ENCODE assay signal across 8 cellular contexts in the genomic region with DNA sequence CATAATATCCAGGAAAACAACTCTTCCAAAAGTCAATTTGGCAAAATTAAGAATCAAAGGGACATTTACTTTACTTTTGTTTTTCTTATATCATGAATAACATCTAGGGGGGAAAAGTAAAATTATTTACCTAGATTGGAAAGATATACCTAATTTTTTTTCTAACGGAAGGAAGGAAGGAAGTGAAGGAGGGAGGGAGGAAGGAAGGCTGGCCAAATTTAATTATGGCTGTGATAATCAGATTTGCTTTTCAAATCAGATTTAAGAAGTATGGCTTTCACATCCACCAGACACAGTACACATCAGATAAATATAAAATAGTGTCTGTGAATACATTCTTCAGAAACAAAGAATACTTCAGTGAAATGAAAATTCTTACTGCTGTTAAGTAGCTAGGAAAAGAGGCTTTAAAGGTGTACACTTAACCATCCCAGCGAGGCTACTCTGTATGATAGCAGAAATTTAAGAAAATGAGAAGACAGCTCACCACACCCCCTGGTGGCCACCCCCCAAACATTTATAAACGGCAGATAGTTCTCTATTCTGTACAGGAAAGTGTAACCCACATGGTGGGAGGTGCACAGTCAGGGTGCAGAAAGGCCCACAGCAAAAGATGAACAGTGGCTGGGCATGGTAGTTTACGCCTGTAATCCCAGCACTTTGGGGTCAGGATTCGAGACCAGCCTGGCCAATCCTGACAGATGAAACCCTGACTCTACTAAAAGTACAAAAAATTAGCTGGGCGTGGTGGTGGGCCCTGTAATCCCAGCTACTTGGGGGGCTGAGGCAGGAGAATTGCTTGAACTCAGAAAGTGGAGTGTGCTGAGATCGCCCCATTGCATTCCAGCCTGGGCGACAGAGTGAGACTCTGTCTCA.
DNase-seq lines count a peak whose midpoint lies in the region; ATAC-seq and TF ChIP-seq lines count a peak whose summit lies in the region.

No MANE protein-coding gene starts in this region.

- H3K4me3 ChIP-seq in HFF-Myc (replicated peaks; ENCODE audit: low read depth, low read length) (no peak overlapping the region), dorsolateral prefrontal cortex (peak overlapping the region in 2 of 59 donors; percentile 11 to 13)

- H3K27me3 ChIP-seq in dorsolateral prefrontal cortex: no peaks in the 10 kb centered on the region

- DNase-seq in COLO829 (ENCODE audit: low spot score): peak; percentile 56
- peak; percentile 26 for DNase-seq in HFF-Myc (ENCODE audit: extremely low read depth, low read depth)
- peak; percentile 69 for DNase-seq in NCI-H748 treated with DMSO at 0.1 percent for 48 hours (lab: John Stamatoyannopoulos, UW)
- peak; percentile 82 to 85 for DNase-seq in activated CD4-positive, alpha-beta T cell treated with anti-CD3 and anti-CD28 coated beads, Interleukin-2, amount 50 U/mL, for 4 hours
- peak; percentile 62 to 89 (median 75) for DNase-seq in dorsolateral prefrontal cortex
- DNase-seq in medulla oblongata (ENCODE audit: extremely low spot score): peak; percentile 81
- DNase-seq in stimulated activated CD8-positive, alpha-beta memory T cell treated with anti-CD3 and anti-CD28 coated beads, Interleukin-15, amount 100 ng/mL, for 4 hours (ENCODE audit: low read depth in 2 of 2): peak; percentile 53 to 69

- peak overlapping the region in 37 of 59 donors; percentile 0 to 75 (median 46) for H3K27ac ChIP-seq in dorsolateral prefrontal cortex

- intact Hi-C loops in dorsolateral prefrontal cortex (cut with DNase I): loop anchor here (1.0 to 5.0 kb wide), 4 partner anchors 72 to 162 kb away; no protein-coding TSS in a partner anchor

- peak; percentile 74 for TF ChIP-seq CTCF in HFF-Myc (IDR thresholded peaks at IDR 0.05; ENCODE audit: low read depth, low read length, missing control alignments)
- peak; percentile 73 to 98 (median 88) for TF ChIP-seq CTCF in dorsolateral prefrontal cortex (IDR thresholded peaks at IDR 0.05 in 54 of 56, conservative IDR thresholded peaks at IDR 0.05 in 2 of 56; ENCODE audit: low read depth in 1 of 56, partially characterized antibody in 56 of 56)

- no peak for ATAC-seq in GM18858 (IDR thresholded peaks at IDR 0.05; ENCODE audit: unreplicated experiment)

Comparison
In these comparisons a context has a peak if more than half of its experiments do, and no peak if none do; other contexts are left out.
1. DNase-seq: peak in every context shown above with its lines; median percentile 84 in activated CD4-positive, alpha-beta T cell treated with anti-CD3 and anti-CD28 coated beads, Interleukin-2, amount 50 U/mL, for 4 hours; 81 in medulla oblongata; 75 in dorsolateral prefrontal cortex; 69 in NCI-H748 treated with DMSO at 0.1 percent for 48 hours; 61 in stimulated activated CD8-positive, alpha-beta memory T cell treated with anti-CD3 and anti-CD28 coated beads, Interleukin-15, amount 100 ng/mL, for 4 hours; 56 in COLO829; 26 in HFF-Myc.